ENCODE assay signal across 1 cellular context in genomic region chr11:48109046-48109666, GRCh38.
A peak's percentile ranks its signal among the peaks of the same experiment; 100 is the strongest.
TF ChIP-seq lines count a peak whose summit lies in the region.

No MANE protein-coding gene starts in this region.

TF ChIP-seq in K562, 482 proteins besides CTCF, POLR2A, EP300 and RAD21 (continued from another document):
- TF ChIP-seq ZNF592 (IDR thresholded peaks at IDR 0.05) (no peak), CCAR2 (IDR thresholded peaks at IDR 0.05; ENCODE audit: low read depth, low read length) (no peak), ZNF133 (CRISPR knock-in tag; IDR thresholded peaks at IDR 0.05) (no peak), ASH1L (IDR thresholded peaks at IDR 0.05; ENCODE audit: borderline replicate concordance, low read depth, partially characterized antibody) (no peak)
- TF ChIP-seq, protein P1, sequence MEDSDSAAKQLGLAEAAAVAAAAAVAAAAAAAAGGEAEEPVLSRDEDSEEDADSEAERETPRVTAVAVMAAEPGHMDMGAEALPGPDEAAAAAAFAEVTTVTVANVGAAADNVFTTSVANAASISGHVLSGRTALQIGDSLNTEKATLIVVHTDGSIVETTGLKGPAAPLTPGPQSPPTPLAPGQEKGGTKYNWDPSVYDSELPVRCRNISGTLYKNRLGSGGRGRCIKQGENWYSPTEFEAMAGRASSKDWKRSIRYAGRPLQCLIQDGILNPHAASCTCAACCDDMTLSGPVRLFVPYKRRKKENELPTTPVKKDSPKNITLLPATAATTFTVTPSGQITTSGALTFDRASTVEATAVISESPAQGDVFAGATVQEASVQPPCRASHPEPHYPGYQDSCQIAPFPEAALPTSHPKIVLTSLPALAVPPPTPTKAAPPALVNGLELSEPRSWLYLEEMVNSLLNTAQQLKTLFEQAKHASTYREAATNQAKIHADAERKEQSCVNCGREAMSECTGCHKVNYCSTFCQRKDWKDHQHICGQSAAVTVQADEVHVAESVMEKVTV (CRISPR knock-in tag; IDR thresholded peaks at IDR 0.05) = peak; percentile 29; the same call in 1 of the 2 replicates
- TF ChIP-seq, protein P2, sequence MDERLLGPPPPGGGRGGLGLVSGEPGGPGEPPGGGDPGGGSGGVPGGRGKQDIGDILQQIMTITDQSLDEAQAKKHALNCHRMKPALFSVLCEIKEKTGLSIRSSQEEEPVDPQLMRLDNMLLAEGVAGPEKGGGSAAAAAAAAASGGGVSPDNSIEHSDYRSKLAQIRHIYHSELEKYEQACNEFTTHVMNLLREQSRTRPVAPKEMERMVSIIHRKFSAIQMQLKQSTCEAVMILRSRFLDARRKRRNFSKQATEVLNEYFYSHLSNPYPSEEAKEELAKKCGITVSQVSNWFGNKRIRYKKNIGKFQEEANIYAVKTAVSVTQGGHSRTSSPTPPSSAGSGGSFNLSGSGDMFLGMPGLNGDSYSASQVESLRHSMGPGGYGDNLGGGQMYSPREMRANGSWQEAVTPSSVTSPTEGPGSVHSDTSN (CRISPR knock-in tag; IDR thresholded peaks at IDR 0.05; ENCODE audit: low read depth) = no peak
- TF ChIP-seq, protein P2 (tag; conservative IDR thresholded peaks at IDR 0.05; ENCODE audit: low read depth) = 0 out of 2 replicates have a peak, but pooled peaks have one; percentile 14
